Comparison of ENCODE assay signal across 31 cellular contexts in the genomic region with DNA sequence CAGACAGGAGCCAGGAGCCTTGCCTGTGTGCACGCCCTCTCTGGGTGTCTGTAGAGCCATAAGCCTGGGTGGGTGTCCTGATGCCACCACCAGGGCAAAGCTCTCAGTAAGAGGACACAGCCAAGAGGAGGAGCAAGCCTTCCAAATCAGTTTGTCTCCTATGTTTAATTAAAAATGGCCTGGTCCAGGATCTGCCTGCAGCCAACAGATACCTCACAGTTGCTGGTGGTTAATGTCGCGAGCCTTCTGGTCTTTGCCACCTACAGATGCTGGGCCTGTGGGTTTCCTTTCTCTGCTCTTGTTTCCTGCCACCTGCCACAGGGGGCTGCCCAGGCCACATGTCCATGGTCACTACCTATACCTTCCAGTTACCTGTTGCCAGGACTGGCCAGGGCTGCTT. TPM values are rescaled to one million over a fixed set of nuclear protein-coding genes. Genes with fewer than 3 reads are reported as not detected.
DNase-seq lines count a peak whose midpoint lies in the region; ATAC-seq, FAIRE-seq and TF ChIP-seq lines count a peak whose summit lies in the region.
"Had no signal": no experiment of that assay in that cellular context is flagged by ENCODE, and none has a peak within 500 bp of the region (broad histone marks: within the 10 kb centered on the region; RNA-seq: fewer than 3 reads in every experiment).

No MANE protein-coding gene starts in this region.

- H3K27ac Mint-ChIP-seq in natural killer cell treated with Interleukin-12 subunit alpha and Interleukin-12 subunit beta and Interleukin-15 and Interleukin-18, amount 100 ng/mL, for 72 hours = peak overlapping the region in 1 of 2 donors; percentile 2
- H3K27ac Mint-ChIP-seq: activated CD4-positive, alpha-beta memory T cell treated with anti-CD3 and anti-CD28 coated beads, Interleukin-2, amount 10 ng/mL, durations not matched to agents 7 days and 5 days; effector memory CD8-positive, alpha-beta T cell; stimulated activated effector memory CD8-positive, alpha-beta T cell treated with anti-CD3 and anti-CD28 coated beads, Interleukin-12 subunit alpha, Interleukin-12 subunit beta, amount 100 ng/mL, for 72 hours had no signal

- peak; percentile 31 to 63 for ATAC-seq in natural killer cell treated with Interleukin-12 subunit alpha and Interleukin-12 subunit beta and Interleukin-15 and Interleukin-18, amount 100 ng/mL, for 72 hours
- no peak for ATAC-seq in sciatic nerve
- ATAC-seq: activated naive CD4-positive, alpha-beta T cell treated with anti-CD3 and anti-CD28 coated beads, Interleukin-2, amount 50 U/mL, for 72 hours; effector memory CD8-positive, alpha-beta T cell; naive thymus-derived CD4-positive, alpha-beta T cell; Panc1; stimulated activated effector memory CD8-positive, alpha-beta T cell treated with anti-CD3 and anti-CD28 coated beads, Interleukin-12 subunit alpha, Interleukin-12 subunit beta, amount 100 ng/mL, for 72 hours had no signal

- no peak for TF ChIP-seq POLR2A in GM12891 (IDR thresholded peaks at IDR 0.05; ENCODE audit: low read depth, low read length)

- H3K9me3 Mint-ChIP-seq in natural killer cell treated with Interleukin-12 subunit alpha and Interleukin-12 subunit beta and Interleukin-15 and Interleukin-18, amount 100 ng/mL, for 72 hours = no peaks in the 10 kb centered on the region
- H3K9me3 Mint-ChIP-seq: activated CD4-positive, alpha-beta memory T cell treated with anti-CD3 and anti-CD28 coated beads, Interleukin-2, amount 10 ng/mL, durations not matched to agents 7 days and 5 days; activated naive CD4-positive, alpha-beta T cell treated with anti-CD3 and anti-CD28 coated beads, Interleukin-2, amount 50 U/mL, for 72 hours; effector memory CD8-positive, alpha-beta T cell; naive thymus-derived CD4-positive, alpha-beta T cell; stimulated activated effector memory CD8-positive, alpha-beta T cell treated with anti-CD3 and anti-CD28 coated beads, Interleukin-12 subunit alpha, Interleukin-12 subunit beta, amount 100 ng/mL, for 72 hours had no signal

- intact Hi-C loops in sciatic nerve (cut with DNase I) = no loop called here

- H3K4me1 Mint-ChIP-seq in natural killer cell treated with Interleukin-12 subunit alpha and Interleukin-12 subunit beta and Interleukin-15 and Interleukin-18, amount 100 ng/mL, for 72 hours (ENCODE audit: low read depth in 2 of 2) = peaks cover 31 to 54% of the 10 kb centered on the region in 2 donors

- DNase-seq in G401 (ENCODE audit: low spot score) = peak; percentile 46
- peak; percentile 26 to 29 for DNase-seq in Kasumi-1 (lab: John Stamatoyannopoulos, UW)
- DNase-seq in cerebellum (ENCODE audit: low spot score) = peak; percentile 51
- DNase-seq in natural killer cell treated with Interleukin-12 subunit alpha and Interleukin-12 subunit beta and Interleukin-15 and Interleukin-18, amount 100 ng/mL, for 72 hours (ENCODE audit: low spot score) = no peak
- DNase-seq in sciatic nerve (ENCODE audit: low spot score) = no peak
- no peak for DNase-seq in DMS79 treated with DMSO at 0.1 percent for 48 hours (lab: John Stamatoyannopoulos, UW)
- DNase-seq in NCI-H524 treated with DMSO at 0.1 percent for 48 hours (lab: John Stamatoyannopoulos, UW) = no peak
- DNase-seq in GM12891 (ENCODE audit: insufficient read length, low spot score) = no peak
- DNase-seq: activated CD4-positive, alpha-beta memory T cell treated with anti-CD3 and anti-CD28 coated beads, Interleukin-2, amount 10 ng/mL, durations not matched to agents 7 days and 5 days; activated T-cell treated with anti-CD3 and anti-CD28 coated beads for 4 hours; anterior cingulate cortex; Caco-2; cortex of kidney; DMS53; effector memory CD8-positive, alpha-beta T cell; GM23248; midbrain; naive thymus-derived CD4-positive, alpha-beta T cell; NCI-H1092 treated with DMSO at 0.1 percent for 48 hours; NCI-H187 treated with DMSO at 0.1 percent for 48 hours; NCI-H524; occipital lobe; SIG-M5; stimulated activated CD4-positive, alpha-beta T cell treated with anti-CD3 and anti-CD28 coated beads, Interleukin-15, amount 100 ng/mL, for 24 hours had no signal

- no peak for FAIRE-seq in GM12891 (lab: Jason Lieb, UNC)
- FAIRE-seq: G401.6, islet of Langerhans had no signal

- peak overlapping the region; percentile 2 for H3K4me3 Mint-ChIP-seq in natural killer cell treated with Interleukin-12 subunit alpha and Interleukin-12 subunit beta and Interleukin-15 and Interleukin-18, amount 100 ng/mL, for 72 hours
- H3K4me3 Mint-ChIP-seq: activated CD4-positive, alpha-beta memory T cell treated with anti-CD3 and anti-CD28 coated beads, Interleukin-2, amount 10 ng/mL, durations not matched to agents 7 days and 5 days; effector memory CD8-positive, alpha-beta T cell; naive thymus-derived CD4-positive, alpha-beta T cell; stimulated activated effector memory CD8-positive, alpha-beta T cell treated with anti-CD3 and anti-CD28 coated beads, Interleukin-12 subunit alpha, Interleukin-12 subunit beta, amount 100 ng/mL, for 72 hours had no signal

- in situ Hi-C loops in G401 (cut with HindIII; ENCODE audit: low sequenced_read_pairs) = no loop called here

- no peaks in the 10 kb centered on the region for H3K36me3 Mint-ChIP-seq in natural killer cell treated with Interleukin-12 subunit alpha and Interleukin-12 subunit beta and Interleukin-15 and Interleukin-18, amount 100 ng/mL, for 72 hours
- H3K36me3 Mint-ChIP-seq: activated naive CD4-positive, alpha-beta T cell treated with anti-CD3 and anti-CD28 coated beads, Interleukin-2, amount 50 U/mL, for 72 hours; naive thymus-derived CD4-positive, alpha-beta T cell; stimulated activated effector memory CD8-positive, alpha-beta T cell treated with anti-CD3 and anti-CD28 coated beads, Interleukin-12 subunit alpha, Interleukin-12 subunit beta, amount 100 ng/mL, for 72 hours had no signal

- no peaks in the 10 kb centered on the region for H3K27me3 Mint-ChIP-seq in natural killer cell treated with Interleukin-12 subunit alpha and Interleukin-12 subunit beta and Interleukin-15 and Interleukin-18, amount 100 ng/mL, for 72 hours

TF ChIP-seq in GM12891, 5 proteins besides CTCF, POLR2A, EP300 and RAD21:
- TF ChIP-seq POU2F2 (IDR thresholded peaks at IDR 0.05; ENCODE audit: low read depth, low read length) (no peak), POLR2AphosphoS5 (IDR thresholded peaks at IDR 0.05; ENCODE audit: low read depth, low read length) (no peak), TAF1 (IDR thresholded peaks at IDR 0.05; ENCODE audit: low read depth, low read length) (no peak), SPI1 (IDR thresholded peaks at IDR 0.05; ENCODE audit: low read depth, low read length) (no peak), PAX5 (IDR thresholded peaks at IDR 0.05; ENCODE audit: insufficient read depth, low read length, severe bottlenecking) (no peak)

RNA-seq across cellular contexts. Expression of a gene that starts 56.9 kb away (rescaled TPM):
- total RNA-seq in G401 (2014; rRNA removed; shearing (Covaris generic)) = not detected in 2 replicates
- total RNA-seq in cerebellum = 1.5 TPM
- total RNA-seq in natural killer cell treated with Interleukin-12 subunit alpha and Interleukin-12 subunit beta and Interleukin-15 and Interleukin-18, amount 100 ng/mL, for 72 hours = 10 to 100 TPM; 25.8 to 53.0 TPM
- 25.6 TPM for total RNA-seq in sciatic nerve
- polyA plus RNA-seq in GM12891 (2012; ENCODE audit: low read depth, missing spikeins) = 21.7 TPM
- total RNA-seq: activated CD4-positive, alpha-beta memory T cell treated with anti-CD3 and anti-CD28 coated beads, Interleukin-2, amount 10 ng/mL, durations not matched to agents 7 days and 5 days; cardiac muscle cell; GM23248; M059J had no signal
- polyA plus RNA-seq: cardiac muscle cell, GM23248 had no signal

Comparison
In these comparisons a context has a peak if more than half of its experiments do, and no peak if none do; other contexts are left out.
1. DNase-seq: peak in G401 (single experiment), Kasumi-1 (2 of 2) and cerebellum (single experiment); none in natural killer cell treated with Interleukin-12 subunit alpha and Interleukin-12 subunit beta and Interleukin-15 and Interleukin-18, amount 100 ng/mL, for 72 hours (single experiment), sciatic nerve (single experiment), DMS79 treated with DMSO at 0.1 percent for 48 hours (single experiment), NCI-H524 treated with DMSO at 0.1 percent for 48 hours (single experiment) and GM12891 (single experiment).
2. RNA of a gene that starts 56.9 kb away (total RNA-seq): 25.8 to 53.0 TPM in natural killer cell treated with Interleukin-12 subunit alpha and Interleukin-12 subunit beta and Interleukin-15 and Interleukin-18, amount 100 ng/mL, for 72 hours and 25.6 TPM in sciatic nerve (single experiment); 1.5 TPM in cerebellum (single experiment) and not detected in G401; every median in the first group is over 10 times any median in the second.